Comparison of ENCODE assay signal across 8 cellular contexts in the genomic region with DNA sequence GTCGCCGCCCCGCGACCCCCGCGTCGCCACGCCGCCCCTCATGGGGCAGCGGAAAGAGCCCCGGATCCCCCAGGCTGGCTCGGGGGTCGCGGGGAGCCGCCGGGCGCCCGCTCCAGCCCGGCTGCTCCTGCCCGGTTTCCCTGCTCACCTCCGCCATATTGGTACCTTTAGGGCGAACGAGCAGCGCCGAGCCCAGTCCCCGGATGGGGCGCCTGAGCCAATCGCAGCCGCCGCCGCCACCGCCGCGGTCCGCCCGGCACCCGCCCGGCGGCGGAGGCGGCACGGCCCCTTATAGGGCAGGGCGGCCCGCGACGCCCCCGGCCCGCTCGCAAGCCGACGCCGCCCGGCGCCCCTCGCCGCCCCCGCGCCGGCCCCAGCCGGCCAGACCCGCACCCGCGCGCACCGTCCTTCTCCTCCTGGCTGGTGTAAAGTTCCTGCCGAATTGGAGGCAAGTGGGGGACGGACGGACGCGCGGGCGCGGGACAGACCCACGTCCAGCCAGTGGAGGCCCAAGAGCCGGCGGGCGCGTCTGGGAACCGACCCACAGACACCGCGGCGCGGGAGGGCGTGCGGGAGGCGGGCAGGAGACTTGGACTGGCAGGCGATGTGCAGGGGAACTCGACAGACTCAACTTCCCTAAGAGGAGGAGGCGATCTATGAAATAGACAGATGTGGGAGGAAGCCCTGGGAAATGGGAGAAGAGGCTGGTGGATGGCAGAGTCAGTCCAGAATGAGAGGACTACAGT. TPM values are rescaled to one million over a fixed set of nuclear protein-coding genes. Genes with fewer than 3 reads are reported as not detected.
DNase-seq lines count a peak whose midpoint lies in the region; ATAC-seq lines count a peak whose summit lies in the region.

A gene with protein sequence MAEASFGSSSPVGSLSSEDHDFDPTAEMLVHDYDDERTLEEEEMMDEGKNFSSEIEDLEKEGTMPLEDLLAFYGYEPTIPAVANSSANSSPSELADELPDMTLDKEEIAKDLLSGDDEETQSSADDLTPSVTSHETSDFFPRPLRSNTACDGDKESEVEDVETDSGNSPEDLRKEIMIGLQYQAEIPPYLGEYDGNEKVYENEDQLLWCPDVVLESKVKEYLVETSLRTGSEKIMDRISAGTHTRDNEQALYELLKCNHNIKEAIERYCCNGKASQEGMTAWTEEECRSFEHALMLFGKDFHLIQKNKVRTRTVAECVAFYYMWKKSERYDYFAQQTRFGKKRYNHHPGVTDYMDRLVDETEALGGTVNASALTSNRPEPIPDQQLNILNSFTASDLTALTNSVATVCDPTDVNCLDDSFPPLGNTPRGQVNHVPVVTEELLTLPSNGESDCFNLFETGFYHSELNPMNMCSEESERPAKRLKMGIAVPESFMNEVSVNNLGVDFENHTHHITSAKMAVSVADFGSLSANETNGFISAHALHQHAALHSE (minus strand): TSS at position 178 of the 746 bp plus-strand sequence. CDS start 21 bp downstream, at position 157.

- DNase-seq in AG08396 (ENCODE audit: low spot score) (peak; percentile 96), NCI-H510A treated with DMSO at 0.1 percent for 48 hours (lab: John Stamatoyannopoulos, UW) (peak; percentile 28), ecto neural progenitor cell (ENCODE audit: low spot score) (peak; percentile 90), lung microvascular endothelial cell (ENCODE audit: low read depth in 2 of 2) (peak; percentile 79 to 80)
- peak; percentile 86 for DNase-seq in activated CD4-positive, alpha-beta memory T cell treated with anti-CD3 and anti-CD28 coated beads for 36 hours
- peak; percentile 63 to 73 (median 65) for DNase-seq in stimulated activated CD4-positive, alpha-beta T cell treated with anti-CD3 and anti-CD28 coated beads, TNF-alpha, amount 100 ng/mL, for 48 hours (ENCODE audit: low read depth in 3 of 3)

- peaks cover 11% of the 10 kb centered on the region for H3K27me3 Mint-ChIP-seq in activated CD4-positive, alpha-beta memory T cell treated with anti-CD3 and anti-CD28 coated beads for 36 hours

- CTCF ChIA-PET in activated CD4-positive, alpha-beta memory T cell treated with anti-CD3 and anti-CD28 coated beads for 36 hours (lab: Charles Lee): no interaction called here

- H3K9me3 Mint-ChIP-seq in activated CD4-positive, alpha-beta memory T cell treated with anti-CD3 and anti-CD28 coated beads for 36 hours: no peaks in the 10 kb centered on the region

- H3K4me1 Mint-ChIP-seq in activated CD4-positive, alpha-beta memory T cell treated with anti-CD3 and anti-CD28 coated beads for 36 hours (ENCODE audit: low read depth): peaks cover 15% of the 10 kb centered on the region

- H3K4me3 Mint-ChIP-seq in activated CD4-positive, alpha-beta memory T cell treated with anti-CD3 and anti-CD28 coated beads for 36 hours: peak within 1 kb of the TSS; percentile 96

- ATAC-seq in GM18909 (IDR thresholded peaks at IDR 0.05; ENCODE audit: poor library complexity, unreplicated experiment) (peak; percentile 93), HG03139 (IDR thresholded peaks at IDR 0.05; ENCODE audit: unreplicated experiment) (peak; percentile 90)

- intact Hi-C loops in activated CD4-positive, alpha-beta memory T cell treated with anti-CD3 and anti-CD28 coated beads for 36 hours (cut with micrococcal nuclease): loop anchor here (1.0 to 5.0 kb wide), 4 partner anchors 42 to 269 kb away; a partner anchor contains a TSS

- H3K36me3 Mint-ChIP-seq in activated CD4-positive, alpha-beta memory T cell treated with anti-CD3 and anti-CD28 coated beads for 36 hours: peaks cover 6% of the 10 kb centered on the region

- POLR2A ChIA-PET in activated CD4-positive, alpha-beta memory T cell treated with anti-CD3 and anti-CD28 coated beads for 36 hours (lab: Charles Lee): no interaction called here

- peak within 1 kb of the TSS; percentile 69 for H3K27ac Mint-ChIP-seq in activated CD4-positive, alpha-beta memory T cell treated with anti-CD3 and anti-CD28 coated beads for 36 hours

RNA-seq across cellular contexts. Expression of the gene that starts here (rescaled TPM):
- total RNA-seq in activated CD4-positive, alpha-beta memory T cell treated with anti-CD3 and anti-CD28 coated beads for 36 hours: 10 to 100 TPM; 16.5 to 17.2 TPM
- total RNA-seq in lung microvascular endothelial cell: 9.4 and 12.7 TPM in 2 replicates

Comparison
In these comparisons a context has a peak if more than half of its experiments do, and no peak if none do; other contexts are left out.
1. Peak in every context shown above with its lines: DNase-seq and ATAC-seq.
2. DNase-seq: peak in every context shown above with its lines; median percentile 96 in AG08396; 90 in ecto neural progenitor cell; 86 in activated CD4-positive, alpha-beta memory T cell treated with anti-CD3 and anti-CD28 coated beads for 36 hours; 80 in lung microvascular endothelial cell; 65 in stimulated activated CD4-positive, alpha-beta T cell treated with anti-CD3 and anti-CD28 coated beads, TNF-alpha, amount 100 ng/mL, for 48 hours; 28 in NCI-H510A treated with DMSO at 0.1 percent for 48 hours.